ENCODE assay signal across 11 cellular contexts in genomic region chr5:177098103-177098771, GRCh38. TPM values are rescaled to one million over a fixed set of nuclear protein-coding genes. Genes with fewer than 3 reads are reported as not detected.
DNase-seq lines count a peak whose midpoint lies in the region; ATAC-seq lines count a peak whose summit lies in the region.
"Had no signal": no experiment of that assay in that cellular context is flagged by ENCODE, and none has a peak within 500 bp of the region (broad histone marks: within the 10 kb centered on the region; RNA-seq: fewer than 3 reads in every experiment).

No MANE protein-coding gene starts in this region.

- ATAC-seq in left cardiac atrium (peak; percentile 38 to 52), GM18502 (IDR thresholded peaks at IDR 0.05; ENCODE audit: poor library complexity, unreplicated experiment) (no peak)

- DNase-seq in COLO668 (lab: John Stamatoyannopoulos, UW; ENCODE audit: unreplicated experiment) (peak; percentile 42), SHP77 (lab: John Stamatoyannopoulos, UW) (peak; percentile 42 to 70), left cardiac atrium (peak; percentile 45), posterior cingulate gyrus (peak in 6 of 10 donors; percentile 25 to 93 (median 48)), DMS114 treated with DMSO at 0.1 percent for 48 hours (lab: John Stamatoyannopoulos, UW; ENCODE audit: unreplicated experiment) (no peak), UCSD-AML1 (lab: John Stamatoyannopoulos, UW; ENCODE audit: unreplicated experiment) (no peak), epidermal melanocyte (ENCODE audit: insufficient read length, low spot score) (no peak)
- DNase-seq: activated naive CD8-positive, alpha-beta T cell treated with anti-CD3 and anti-CD28 coated beads, Interleukin-2, amount 10 ng/mL, durations not matched to agents 7 days and 5 days; CD8-positive, alpha-beta memory T cell; effector CD8-positive, alpha-beta T cell had no signal

- intact Hi-C loops in left cardiac atrium (cut with DNase I) (no loop called here), posterior cingulate gyrus (cut with DNase I) (no loop called here)

RNA-seq across cellular contexts. Expression of gene FGFR4, which starts 11.5 kb away (rescaled TPM):
- 1 to 10 TPM in 1 of 2 donors, under 1 TPM in 1; 0.92 to 1.4 TPM for total RNA-seq in left cardiac atrium

RNA-seq across cellular contexts. Expression of gene NSD1, which starts 35.3 kb away (rescaled TPM):
- 10 to 100 TPM; 40.6 to 44.2 TPM for total RNA-seq in left cardiac atrium

Comparison
In these comparisons a context has a peak if more than half of its experiments do, and no peak if none do; other contexts are left out.
1. DNase-seq: peak in COLO668 (single experiment), SHP77 (2 of 2), left cardiac atrium (single experiment) and posterior cingulate gyrus (6 of 10); none in DMS114 treated with DMSO at 0.1 percent for 48 hours (single experiment), UCSD-AML1 (single experiment) and epidermal melanocyte (single experiment).